Comparison of ENCODE assay signal across 2 cellular contexts in genomic region chr1:28601696-28602095, GRCh38.
TF ChIP-seq lines count a peak whose summit lies in the region.

No MANE protein-coding gene starts in this region.

TF ChIP-seq in GM23338, 12 proteins besides CTCF, POLR2A, EP300 and RAD21 (continued from another document):
- no peak for TF ChIP-seq ZNF462 (CRISPR knock-in tag; IDR thresholded peaks at IDR 0.05)

TF ChIP-seq in WTC11, 78 proteins besides CTCF, POLR2A, EP300 and RAD21 (continued from another document):
- TF ChIP-seq HMGXB4 (CRISPR knock-in tag; IDR thresholded peaks at IDR 0.05) (no peak), MAX (CRISPR knock-in tag; IDR thresholded peaks at IDR 0.05) (no peak), JUN (CRISPR knock-in tag; IDR thresholded peaks at IDR 0.05) (no peak), SMAD4 (CRISPR knock-in tag; IDR thresholded peaks at IDR 0.05) (no peak), FOXP1 (CRISPR knock-in tag; IDR thresholded peaks at IDR 0.05; ENCODE audit: borderline replicate concordance) (no peak), ATF6 (CRISPR knock-in tag; IDR thresholded peaks at IDR 0.05) (no peak)
